In genomic region chr17:44400226-44400847, GRCh38 we compare ENCODE assay signal across 9 cellular contexts. TPM values are rescaled to one million over a fixed set of nuclear protein-coding genes. Genes with fewer than 3 reads are reported as not detected.
DNase-seq lines count a peak whose midpoint lies in the region; ATAC-seq and TF ChIP-seq lines count a peak whose summit lies in the region.
"Had no signal": no experiment of that assay in that cellular context is flagged by ENCODE, and none has a peak within 500 bp of the region (broad histone marks: within the 10 kb centered on the region; RNA-seq: fewer than 3 reads in every experiment).

No MANE protein-coding gene starts in this region.

- no peak overlapping the region for H2AK5ac ChIP-seq in neuronal stem cell (ENCODE audit: low read depth, low read length)

- no peak overlapping the region for H3K9ac ChIP-seq in neuronal stem cell (ENCODE audit: low read depth, low read length, poor library complexity)

- H3K23ac ChIP-seq in neuronal stem cell (ENCODE audit: low read depth, low read length, poor library complexity), result no peak overlapping the region

- DNase-seq in MCF 10A (ENCODE audit: unreplicated experiment) (peak; percentile 38), breast epithelium (ENCODE audit: low spot score in 2 of 2) (no peak), RWPE1 (ENCODE audit: low spot score) (peak; percentile 20), foreskin keratinocyte (no peak), tibial artery (no peak), SKM-1 treated with dmso at 0.1 percent for 144 hours (lab: John Stamatoyannopoulos, UW; ENCODE audit: unreplicated experiment) (no peak), NK-92 (lab: John Stamatoyannopoulos, UW; ENCODE audit: unreplicated experiment) (no peak), neuronal stem cell (ENCODE audit: low spot score) (no peak)
- DNase-seq: NCI-H1105 had no signal

- no peak for TF ChIP-seq POLR2A in breast epithelium (IDR thresholded peaks at IDR 0.05)

- no peak overlapping the region for H4K8ac ChIP-seq in neuronal stem cell (ENCODE audit: low read depth, low read length)

- H2BK5ac ChIP-seq in neuronal stem cell (ENCODE audit: low read length), result no peak overlapping the region

- CTCF ChIA-PET in MCF 10A (lab: Yijun Ruan, JAX), result interaction anchor here (0.6 to 2.8 kb wide), 14 partner anchors 9 to 563 kb away, joined by 3 to 12 read pairs (median 4); no protein-coding TSS in a partner anchor
- CTCF ChIA-PET in RWPE1 (lab: Yijun Ruan, JAX), result interaction anchor here (0.6 to 0.8 kb wide), 3 partner anchors 17 to 367 kb away, joined by 3 to 5 read pairs (median 3); no protein-coding TSS in a partner anchor

- H3K4me1 ChIP-seq in breast epithelium (no peaks in the 10 kb centered on the region), foreskin keratinocyte (no peaks in the 10 kb centered on the region), tibial artery (no peaks in the 10 kb centered on the region), neuronal stem cell (ENCODE audit: control insufficient read depth in 2 of 2, insufficient read depth in 1 of 2, low read depth in 1 of 2, low read length in 2 of 2) (no peaks in the 10 kb centered on the region)

- H3K18ac ChIP-seq in neuronal stem cell (ENCODE audit: low read length), result no peak overlapping the region

- H3K79me1 ChIP-seq in neuronal stem cell (ENCODE audit: low read depth, low read length), result peaks cover 4% of the 10 kb centered on the region

- H3K36me3 Mint-ChIP-seq in MCF 10A (ENCODE audit: insufficient read depth, unreplicated experiment), result peaks cover 88% of the 10 kb centered on the region

- WGBS in neuronal stem cell (ENCODE audit: extremely low coverage in 2 of 2, insufficient read length in 2 of 2, insufficient replicate concordance in 1 of 2), 2 donors, result no CpG with 5 or more reads among the region's 3 CpGs

- H3K36me3 ChIP-seq in breast epithelium (no peaks in the 10 kb centered on the region), tibial artery (peaks cover 41 to 83% (median 59%) of the 10 kb centered on the region in 3 donors), neuronal stem cell (replicated peaks in 1 of 2; ENCODE audit: control insufficient read depth in 2 of 2, insufficient read depth in 2 of 2, low read length in 2 of 2) (peaks cover 43 to 92% of the 10 kb centered on the region in 2 donors)

- no peak overlapping the region for H2AFZ ChIP-seq in neuronal stem cell (ENCODE audit: low read length)

- no peaks in the 10 kb centered on the region for H3K9me3 Mint-ChIP-seq in MCF 10A (ENCODE audit: unreplicated experiment)

- no TSS peak for BruUV-seq in MCF 10A (replicated peaks; lab: Mats Ljungman, UMichigan)

- peak; percentile 39 for TF ChIP-seq CTCF in MCF 10A (IDR thresholded peaks at IDR 0.05; ENCODE audit: unreplicated experiment)
- TF ChIP-seq CTCF in breast epithelium (IDR thresholded peaks at IDR 0.05), result no peak
- TF ChIP-seq CTCF in RWPE1 (conservative IDR thresholded peaks at IDR 0.05; ENCODE audit: low read depth), result peak; percentile 59
- TF ChIP-seq CTCF in foreskin keratinocyte (conservative IDR thresholded peaks at IDR 0.05), result peak; percentile 68
- TF ChIP-seq CTCF in tibial artery (IDR thresholded peaks at IDR 0.05), result peak; percentile 24 to 28

- no peaks in the 10 kb centered on the region for H3K9me3 ChIP-seq in breast epithelium
- H3K9me3 ChIP-seq in tibial artery, result no peaks in the 10 kb centered on the region
- H3K9me3 ChIP-seq in neuronal stem cell (replicated peaks in 1 of 2; ENCODE audit: control insufficient read depth in 2 of 2, insufficient read depth in 1 of 2, low read depth in 1 of 2, low read length in 2 of 2), result no peaks in the 10 kb centered on the region

- H3K4ac ChIP-seq in neuronal stem cell (ENCODE audit: low read length), result no peak overlapping the region

- H2BK12ac ChIP-seq in neuronal stem cell (ENCODE audit: low read length), result no peak overlapping the region

- POLR2A ChIA-PET in MCF 10A (lab: Yijun Ruan, JAX), result interaction anchor here (0.7 kb wide), 1 partner anchor 28 kb away, joined by 3 read pairs; no protein-coding TSS in a partner anchor
- POLR2A ChIA-PET in RWPE1 (lab: Yijun Ruan, JAX; ENCODE audit: low non-redundant PET), result no interaction called here

- no peaks in the 10 kb centered on the region for H3K27me3 Mint-ChIP-seq in MCF 10A (ENCODE audit: insufficient read depth, unreplicated experiment)

- no peak overlapping the region for H2BK120ac ChIP-seq in neuronal stem cell (ENCODE audit: low read depth, low read length)

- H3K14ac ChIP-seq in neuronal stem cell (ENCODE audit: low read length), result no peak overlapping the region

- H3K27me3 ChIP-seq in breast epithelium (no peaks in the 10 kb centered on the region), foreskin keratinocyte (no peaks in the 10 kb centered on the region), tibial artery (no peaks in the 10 kb centered on the region), neuronal stem cell (ENCODE audit: control insufficient read depth in 3 of 3, insufficient read depth in 3 of 3, low read depth in 1 of 3, low read length in 3 of 3) (no peaks in the 10 kb centered on the region)

- no peak overlapping the region for H3K4me3 Mint-ChIP-seq in MCF 10A (ENCODE audit: unreplicated experiment)

- no peaks in the 10 kb centered on the region for H3K4me1 Mint-ChIP-seq in MCF 10A (ENCODE audit: insufficient read depth, unreplicated experiment)

- H4K91ac ChIP-seq in neuronal stem cell (ENCODE audit: low read depth, low read length, poor library complexity), result no peak overlapping the region

- H3K27ac ChIP-seq in breast epithelium (no peak overlapping the region), RWPE1 (no peak overlapping the region), foreskin keratinocyte (no peak overlapping the region), tibial artery (no peak overlapping the region), neuronal stem cell (replicated peaks; ENCODE audit: low read length) (no peak overlapping the region)

- no peak overlapping the region for H2BK15ac ChIP-seq in neuronal stem cell (ENCODE audit: low read length)

- H3K4me3 ChIP-seq in breast epithelium, result no peak overlapping the region
- no peak overlapping the region for H3K4me3 ChIP-seq in tibial artery
- H3K4me3 ChIP-seq in neuronal stem cell (ENCODE audit: low read length in 2 of 2), result no peak overlapping the region

- no peak overlapping the region for H3K27ac Mint-ChIP-seq in MCF 10A (ENCODE audit: low read depth, unreplicated experiment)

- intact Hi-C loops in MCF 10A (cut with micrococcal nuclease) (loop anchor here (1.0 to 10.0 kb wide), 3 partner anchors 102 to 234 kb away; partner anchors contain the start of gene GPATCH8), breast epithelium (cut with DNase I; ENCODE audit: low total_unique reads) (no loop called here), tibial artery (cut with DNase I; ENCODE audit: low total_unique reads) (no loop called here)

- H3K4me2 ChIP-seq in neuronal stem cell (ENCODE audit: insufficient read depth, low read length, poor library complexity, severe bottlenecking), result no peak overlapping the region

- no peak for ATAC-seq in foreskin keratinocyte

RNA-seq across cellular contexts. Expression of gene ITGA2B, which starts 10.9 kb away (rescaled TPM):
- total RNA-seq in MCF 10A (2022), result 0.12 and 0.52 TPM in 2 replicates
- 1 to 10 TPM in 2 of 3 donors, under 1 TPM in 1; 0.66 to 1.2 (median 1.1) TPM for total RNA-seq in breast epithelium
- 0.25 and 0.37 TPM in 2 replicates for total RNA-seq in foreskin keratinocyte
- 0.08 and 0.13 TPM in 2 replicates for polyA plus RNA-seq in foreskin keratinocyte
- 6.4 TPM for polyA plus RNA-seq in neuronal stem cell (2013, experiment 1 of 2)
- 7.5 TPM for polyA plus RNA-seq in neuronal stem cell (2013, experiment 2 of 2)

RNA-seq across cellular contexts. Expression of gene FAM171A2, which starts 36.7 kb away (rescaled TPM):
- total RNA-seq in MCF 10A (2022) (0.30 TPM in 1 of 2 replicates, not detected in the other), breast epithelium (1 to 10 TPM in 2 of 3 donors, under 1 TPM in 1; 0.88 to 2.9 (median 2.7) TPM), foreskin keratinocyte (1.4 and 1.6 TPM in 2 replicates)
- 0.98 and 1.3 TPM in 2 replicates for polyA plus RNA-seq in foreskin keratinocyte
- 34.5 TPM for polyA plus RNA-seq in neuronal stem cell (2013, experiment 1 of 2)
- 33.1 TPM for polyA plus RNA-seq in neuronal stem cell (2013, experiment 2 of 2)

RNA-seq across cellular contexts. Expression of gene GRN, which starts 55.2 kb away (rescaled TPM):
- total RNA-seq in MCF 10A (2022), result 143 and 144 TPM in 2 replicates
- 100 to 1,000 TPM; 166 to 372 (median 252) TPM for total RNA-seq in breast epithelium
- total RNA-seq in foreskin keratinocyte, result 272 and 283 TPM in 2 replicates
- polyA plus RNA-seq in foreskin keratinocyte, result 290 and 301 TPM in 2 replicates
- 54.1 TPM for polyA plus RNA-seq in neuronal stem cell (2013, experiment 1 of 2)
- polyA plus RNA-seq in neuronal stem cell (2013, experiment 2 of 2), result 53.7 TPM

Comparison
In these comparisons a context has a peak if more than half of its experiments do, and no peak if none do; other contexts are left out.
1. DNase-seq: peak in MCF 10A (single experiment) and RWPE1 (single experiment); none in breast epithelium (0 of 2), foreskin keratinocyte (0 of 2), tibial artery (0 of 2), SKM-1 treated with dmso at 0.1 percent for 144 hours (single experiment), NK-92 (single experiment) and neuronal stem cell (single experiment).
2. CTCF ChIP-seq: peak in MCF 10A (single experiment), RWPE1 (single experiment), foreskin keratinocyte (single experiment) and tibial artery (2 of 2); none in breast epithelium (0 of 3).